Comparison of ENCODE assay signal across 1 cellular context in genomic region chr3:25664066-25664809, GRCh38.
TF ChIP-seq lines count a peak whose summit lies in the region.

No MANE protein-coding gene starts in this region.

TF ChIP-seq in GM23338, 12 proteins besides CTCF, POLR2A, EP300 and RAD21:
- no peak for TF ChIP-seq ZNF462 (CRISPR knock-in tag; IDR thresholded peaks at IDR 0.05)
